26 cellular contexts compared by ENCODE assay signal in genomic region chr2:29160184-29160583, GRCh38.
"Had no signal": no experiment of that assay in that cellular context is flagged by ENCODE, and none has a peak within 500 bp of the region (broad histone marks: within the 10 kb centered on the region; RNA-seq: fewer than 3 reads in every experiment).

No MANE protein-coding gene starts in this region.

- H3K9me3 Mint-ChIP-seq: memory B cell; naive thymus-derived CD4-positive, alpha-beta T cell; natural killer cell treated with Interleukin-12 subunit alpha and Interleukin-12 subunit beta and Interleukin-15 and Interleukin-18, amount 100 ng/mL, for 72 hours; neural crest cell; stimulated activated naive B cell treated with anti-CD40 and anti-IgM and Interleukin-4, amounts not matched to agents 10 μg/mL and 1 μg/mL and 100 μg/mL, for 72 hours had no signal

- H3K36me3 ChIP-seq: neutrophil had no signal

- H3K27ac ChIP-seq: hepatocyte, left ventricle myocardium inferior, neutrophil, parathyroid adenoma, right atrium auricular region, right lobe of liver, stomach, testis, tibial artery, upper lobe of right lung had no signal

- H3K4me3 Mint-ChIP-seq: memory B cell; naive thymus-derived CD4-positive, alpha-beta T cell; natural killer cell treated with Interleukin-12 subunit alpha and Interleukin-12 subunit beta and Interleukin-15 and Interleukin-18, amount 100 ng/mL, for 72 hours; neural crest cell; stimulated activated naive B cell treated with anti-CD40 and anti-IgM and Interleukin-4, amounts not matched to agents 10 μg/mL and 1 μg/mL and 100 μg/mL, for 72 hours had no signal

- DNase-seq: islet precursor cell; left ventricle myocardium inferior; midbrain; mucosa of descending colon; naive thymus-derived CD4-positive, alpha-beta T cell; occipital lobe; right lobe of liver; stimulated activated CD4-positive, alpha-beta T cell treated with anti-CD3 and anti-CD28 coated beads, Interleukin-1b, Interleukin-23, amount 100 ng/mL, for 48 hours; stimulated activated CD4-positive, alpha-beta T cell treated with anti-CD3 and anti-CD28 coated beads, Interleukin-2, amount 100 ng/mL, for 48 hours; stimulated activated CD4-positive, alpha-beta T cell treated with anti-CD3 and anti-CD28 coated beads, Interleukin-4, amount 100 ng/mL, for 4 hours; stimulated activated CD8-positive, alpha-beta memory T cell treated with anti-CD3 and anti-CD28 coated beads, Interleukin-4, amount 100 ng/mL, for 48 hours; stimulated activated naive B cell treated with anti-CD40 and anti-IgM and Interleukin-4, amounts not matched to agents 10 μg/mL and 1 μg/mL and 100 μg/mL, for 72 hours; stimulated activated naive CD8-positive, alpha-beta T cell treated with anti-CD3 and anti-CD28 coated beads, Interleukin-15, Interleukin-2, amounts not matched to agents 100 U/mL and 50 U/mL, for 24 hours; stomach; testis; tibial artery; trophoblast cell; upper lobe of right lung had no signal

- H3K27me3 ChIP-seq: hepatocyte, neutrophil, right atrium auricular region, right lobe of liver, stomach, testis, tibial artery, upper lobe of right lung had no signal

- H3K4me1 Mint-ChIP-seq: naive thymus-derived CD4-positive, alpha-beta T cell; neural crest cell had no signal

- H3K79me2 ChIP-seq: hepatocyte, parathyroid adenoma had no signal

- ATAC-seq: mucosa of descending colon; naive thymus-derived CD4-positive, alpha-beta T cell; natural killer cell treated with Interleukin-12 subunit alpha and Interleukin-12 subunit beta and Interleukin-15 and Interleukin-18, amount 100 ng/mL, for 72 hours; right lobe of liver; stimulated activated naive B cell treated with anti-CD40 and anti-IgM and Interleukin-4, amounts not matched to agents 10 μg/mL and 1 μg/mL and 100 μg/mL, for 72 hours; stimulated activated naive CD8-positive, alpha-beta T cell treated with anti-CD3 and anti-CD28 coated beads, Interleukin-15, Interleukin-2, amounts not matched to agents 100 U/mL and 50 U/mL, for 24 hours; upper lobe of right lung had no signal

- H2AFZ ChIP-seq: hepatocyte, parathyroid adenoma had no signal

- H3K4me1 ChIP-seq: parathyroid adenoma, testis, upper lobe of right lung had no signal

- H3K9ac ChIP-seq: parathyroid adenoma had no signal

- H3K9me3 ChIP-seq: left ventricle myocardium inferior, mucosa of descending colon, neutrophil, right atrium auricular region, right lobe of liver, stomach, testis, tibial artery, upper lobe of right lung had no signal

- H3K27ac Mint-ChIP-seq: memory B cell; naive thymus-derived CD4-positive, alpha-beta T cell; natural killer cell treated with Interleukin-12 subunit alpha and Interleukin-12 subunit beta and Interleukin-15 and Interleukin-18, amount 100 ng/mL, for 72 hours; stimulated activated naive B cell treated with anti-CD40 and anti-IgM and Interleukin-4, amounts not matched to agents 10 μg/mL and 1 μg/mL and 100 μg/mL, for 72 hours had no signal

- H3K4me3 ChIP-seq: hepatocyte, left ventricle myocardium inferior, mucosa of descending colon, right atrium auricular region, right lobe of liver, smooth muscle cell, stomach, testis, tibial artery, upper lobe of right lung had no signal

- H3K4me2 ChIP-seq: hepatocyte, smooth muscle cell had no signal

- H3K27me3 Mint-ChIP-seq: memory B cell; naive thymus-derived CD4-positive, alpha-beta T cell; natural killer cell treated with Interleukin-12 subunit alpha and Interleukin-12 subunit beta and Interleukin-15 and Interleukin-18, amount 100 ng/mL, for 72 hours; stimulated activated naive B cell treated with anti-CD40 and anti-IgM and Interleukin-4, amounts not matched to agents 10 μg/mL and 1 μg/mL and 100 μg/mL, for 72 hours had no signal
